3 cellular contexts compared by ENCODE assay signal in genomic region chr10:46377651-46378050, GRCh38. TPM values are rescaled to one million over a fixed set of nuclear protein-coding genes. Genes with fewer than 3 reads are reported as not detected.
"Had no signal": no experiment of that assay in that cellular context is flagged by ENCODE, and none has a peak within 500 bp of the region (broad histone marks: within the 10 kb centered on the region; RNA-seq: fewer than 3 reads in every experiment).

No MANE protein-coding gene starts in this region.

RNA-seq across cellular contexts. Expression of gene ANXA8L1, which starts 2.1 kb away (rescaled TPM):
- total RNA-seq: left colon, occipital lobe had no signal
- polyA plus RNA-seq: psoas muscle had no signal
